In genomic region chr6:43089467-43089866, GRCh38 we compare ENCODE assay signal across 14 cellular contexts. TPM values are rescaled to one million over a fixed set of nuclear protein-coding genes. Genes with fewer than 3 reads are reported as not detected.
DNase-seq lines count a peak whose midpoint lies in the region; ATAC-seq and TF ChIP-seq lines count a peak whose summit lies in the region.
"Had no signal": no experiment of that assay in that cellular context is flagged by ENCODE, and none has a peak within 500 bp of the region (broad histone marks: within the 10 kb centered on the region; RNA-seq: fewer than 3 reads in every experiment).

No MANE protein-coding gene starts in this region.

- H3K27ac ChIP-seq in VCaP, result peak overlapping the region; percentile 90
- H3K27ac ChIP-seq: neutrophil had no signal

- DNase-seq in H7, result peak; percentile 74
- DNase-seq in renal cortical epithelial cell (ENCODE audit: low read depth), result peak; percentile 60
- no peak for DNase-seq in GM20000 (ENCODE audit: low spot score)
- DNase-seq: activated CD4-positive, alpha-beta T cell treated with anti-CD3 and anti-CD28 coated beads, Interleukin-2, amount 50 U/mL, for 48 hours; activated effector memory CD4-positive, alpha-beta T cell treated with Interleukin-2 at 50 U/mL for 16 hours; C1 segment of cervical spinal cord; NCI-H1105; T-helper 17 cell had no signal

- H3K9me3 ChIP-seq in iPS-18c (ENCODE audit: control insufficient read depth, insufficient read depth, low read length), result no peaks in the 10 kb centered on the region
- H3K9me3 ChIP-seq: neutrophil had no signal

- no peaks in the 10 kb centered on the region for H3K27me3 ChIP-seq in H7 (ENCODE audit: control insufficient read depth, insufficient read depth, low read length)
- H3K27me3 ChIP-seq: neutrophil had no signal

- H3K4me3 ChIP-seq in H7 (ENCODE audit: insufficient read depth, low read depth, low read length) (no peak overlapping the region), iPS-18c (ENCODE audit: insufficient read depth, low read depth, low read length) (peak overlapping the region; percentile 11)

- no peaks in the 10 kb centered on the region for H3K36me3 ChIP-seq in H7 (replicated peaks; ENCODE audit: control insufficient read depth, insufficient read depth, low read length)
- H3K36me3 ChIP-seq: neutrophil had no signal

- TF ChIP-seq CTCF in VCaP (conservative IDR thresholded peaks at IDR 0.05) (no peak), GM20000 (IDR thresholded peaks at IDR 0.05; ENCODE audit: extremely low read depth, missing control alignments) (no peak)

- ATAC-seq in HG03342 (IDR thresholded peaks at IDR 0.05; ENCODE audit: unreplicated experiment) (no peak), HG03442 (IDR thresholded peaks at IDR 0.05; ENCODE audit: unreplicated experiment) (no peak), HG02623 (IDR thresholded peaks at IDR 0.05; ENCODE audit: unreplicated experiment) (no peak)
- ATAC-seq: T-helper 17 cell had no signal

RNA-seq across cellular contexts. Expression of gene PTK7, which starts 13.4 kb away (rescaled TPM):
- total RNA-seq in H7 (2014; rRNA removed; shearing (Covaris generic)), result 143 and 163 TPM in 2 replicates
- total RNA-seq in renal cortical epithelial cell, result 81.3 and 141 TPM in 2 replicates

RNA-seq across cellular contexts. Expression of gene KLC4, which starts 30.0 kb away (rescaled TPM):
- 24.8 and 30.2 TPM in 2 replicates for total RNA-seq in H7 (2014; rRNA removed; shearing (Covaris generic))
- 17.0 and 29.3 TPM in 2 replicates for total RNA-seq in renal cortical epithelial cell

RNA-seq across cellular contexts. Expression of gene MRPL2, which starts 30.2 kb away (rescaled TPM):
- 79.1 and 82.1 TPM in 2 replicates for total RNA-seq in H7 (2014; rRNA removed; shearing (Covaris generic))
- 17.9 and 25.4 TPM in 2 replicates for total RNA-seq in renal cortical epithelial cell

RNA-seq across cellular contexts. Expression of gene CUL7, which starts 35.8 kb away (rescaled TPM):
- 19.6 and 39.2 TPM in 2 replicates for total RNA-seq in H7 (2014; rRNA removed; shearing (Covaris generic))
- total RNA-seq in renal cortical epithelial cell, result 28.0 and 45.0 TPM in 2 replicates
